21 cellular contexts compared by ENCODE assay signal in the genomic region with DNA sequence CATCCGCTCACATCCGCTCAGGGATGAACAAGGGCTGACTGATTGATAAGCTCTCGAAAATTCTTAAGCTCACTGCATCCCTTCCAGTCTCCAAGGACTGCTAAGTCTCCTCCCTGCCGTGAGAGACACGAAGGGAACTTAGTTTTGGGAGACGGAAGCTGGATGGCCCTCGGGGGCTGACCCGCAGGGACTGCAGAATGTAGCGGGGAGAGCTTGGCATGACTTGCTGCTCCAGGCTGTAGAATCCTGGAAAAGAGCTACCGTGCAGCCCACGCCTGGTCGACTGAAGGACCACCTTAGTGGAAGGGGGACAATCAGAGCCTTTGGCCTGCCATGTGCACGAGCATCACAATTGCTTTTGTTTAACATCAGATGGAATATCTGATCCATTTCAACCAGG. TPM values are rescaled to one million over a fixed set of nuclear protein-coding genes. Genes with fewer than 3 reads are reported as not detected.
"Had no signal": no experiment of that assay in that cellular context is flagged by ENCODE, and none has a peak within 500 bp of the region (broad histone marks: within the 10 kb centered on the region; RNA-seq: fewer than 3 reads in every experiment).

No MANE protein-coding gene starts in this region.

- H3K27ac ChIP-seq: foreskin keratinocyte, lower lobe of right lung had no signal

- DNase-seq: activated CD4-positive, alpha-beta memory T cell treated with anti-CD3 and anti-CD28 coated beads, Interleukin-2, amount 10 ng/mL, durations not matched to agents 7 days and 5 days; activated CD4-positive, alpha-beta T cell treated with anti-CD3 and anti-CD28 coated beads for 48 hours; activated gamma-delta T cell; activated naive CD4-positive, alpha-beta T cell treated with anti-CD3 and anti-CD28 coated beads, Interleukin-2, amount 50 U/mL, for 16 hours; activated naive CD8-positive, alpha-beta T cell treated with anti-CD3 and anti-CD28 coated beads, Interleukin-2, amount 50 U/mL, for 24 hours; body of pancreas; caudate nucleus; dermis blood vessel endothelial cell; effector memory CD4-positive, alpha-beta T cell; foreskin keratinocyte; hippocampal formation; left colon; lower lobe of right lung; naive B cell; occipital lobe; retina; stimulated activated CD4-positive, alpha-beta T cell treated with anti-CD3 and anti-CD28 coated beads, Interleukin-4, amount 100 ng/mL, for 4 hours; T-helper 17 cell had no signal

- H3K36me3 ChIP-seq: lower lobe of right lung had no signal

- H3K9me3 ChIP-seq: body of pancreas, tibial nerve had no signal

- FAIRE-seq: islet of Langerhans had no signal

- H3K4me3 ChIP-seq: body of pancreas, lower lobe of right lung, tibial nerve had no signal

- H3K27me3 ChIP-seq: body of pancreas, foreskin keratinocyte, tibial nerve had no signal

RNA-seq across cellular contexts. Expression of a gene that starts 5.3 kb away (rescaled TPM):
- total RNA-seq: activated CD4-positive, alpha-beta memory T cell treated with anti-CD3 and anti-CD28 coated beads, Interleukin-2, amount 10 ng/mL, durations not matched to agents 7 days and 5 days; T-helper 17 cell had no signal
- polyA plus RNA-seq: neural cell had no signal

RNA-seq across cellular contexts. Expression of a gene that starts 19.7 kb away (rescaled TPM):
- total RNA-seq: T-helper 17 cell had no signal

RNA-seq across cellular contexts. Expression of a gene that starts 33.7 kb away (rescaled TPM):
- polyA plus RNA-seq: neural cell had no signal
